Comparison of ENCODE assay signal across 8 cellular contexts in genomic region chr3:190617185-190617584, GRCh38.
DNase-seq lines count a peak whose midpoint lies in the region; ATAC-seq and TF ChIP-seq lines count a peak whose summit lies in the region.

No MANE protein-coding gene starts in this region.

- no peak overlapping the region for H3K4me3 ChIP-seq in OCI-LY7 (ENCODE audit: low read depth, low read length, poor library complexity, severe bottlenecking)
- H3K4me3 ChIP-seq in upper lobe of left lung: no peak overlapping the region
- no peak overlapping the region for H3K4me3 ChIP-seq in H7 (ENCODE audit: insufficient read depth, low read depth, low read length)
- H3K4me3 ChIP-seq in smooth muscle cell: no peak overlapping the region

- H3K79me2 ChIP-seq in OCI-LY7 (ENCODE audit: insufficient read depth, low read depth, low read length) (no peaks in the 10 kb centered on the region), smooth muscle cell (ENCODE audit: low read depth) (no peaks in the 10 kb centered on the region)

- H3K9me2 ChIP-seq in OCI-LY7 (ENCODE audit: insufficient read depth, low read length): no peaks in the 10 kb centered on the region

- no peaks in the 10 kb centered on the region for H3K9me3 ChIP-seq in OCI-LY7 (ENCODE audit: low read length)
- H3K9me3 ChIP-seq in upper lobe of left lung: no peaks in the 10 kb centered on the region
- no peaks in the 10 kb centered on the region for H3K9me3 ChIP-seq in smooth muscle cell (replicated peaks; ENCODE audit: low read depth)

- H3K4me1 ChIP-seq in OCI-LY7 (ENCODE audit: insufficient read depth, low read length, poor library complexity, severe bottlenecking) (peaks cover 10% of the 10 kb centered on the region), upper lobe of left lung (peaks cover 5 to 26% (median 16%) of the 10 kb centered on the region in 4 donors), smooth muscle cell (ENCODE audit: low read depth) (no peaks in the 10 kb centered on the region)

- peak; percentile 60 for DNase-seq in OCI-LY7 (ENCODE audit: low spot score)
- DNase-seq in glomerular visceral epithelial cell (ENCODE audit: extremely low spot score): peak; percentile 47
- DNase-seq in upper lobe of left lung: peak in 1 of 2 donors; percentile 76
- no peak for DNase-seq in H7
- DNase-seq in smooth muscle cell (lab: John Stamatoyannopoulos, UW; ENCODE audit: unreplicated experiment): no peak
- DNase-seq in islet precursor cell: no peak

- no peaks in the 10 kb centered on the region for H3K27me3 ChIP-seq in upper lobe of left lung
- no peaks in the 10 kb centered on the region for H3K27me3 ChIP-seq in H7 (ENCODE audit: control insufficient read depth, insufficient read depth, low read length)
- no peaks in the 10 kb centered on the region for H3K27me3 ChIP-seq in smooth muscle cell (ENCODE audit: low read depth)

- POLR2A ChIA-PET in OCI-LY7 (lab: Charles Lee): interaction anchor here (0.7 to 1.8 kb wide), 3 partner anchors 8 to 12 kb away, joined by 3 to 7 read pairs (median 5); no protein-coding TSS in a partner anchor

- H4K20me1 ChIP-seq in OCI-LY7 (ENCODE audit: insufficient read depth, low read length): no peaks in the 10 kb centered on the region
- no peaks in the 10 kb centered on the region for H4K20me1 ChIP-seq in smooth muscle cell (ENCODE audit: low read depth)

- TF ChIP-seq CTCF in OCI-LY7 (conservative IDR thresholded peaks at IDR 0.05; ENCODE audit: low read length) (no peak), upper lobe of left lung (IDR thresholded peaks at IDR 0.05) (no peak), smooth muscle cell (IDR thresholded peaks at IDR 0.05; ENCODE audit: borderline replicate concordance, insufficient read depth, poor library complexity, severe bottlenecking) (no peak)

- H3K9ac ChIP-seq in smooth muscle cell (ENCODE audit: low read depth): no peak overlapping the region

- TF ChIP-seq EP300 in upper lobe of left lung (IDR thresholded peaks at IDR 0.05): no peak

- ATAC-seq in GM18519 (IDR thresholded peaks at IDR 0.05; ENCODE audit: low FRiP score, unreplicated experiment) (peak; percentile 86), HG02642 (IDR thresholded peaks at IDR 0.05; ENCODE audit: poor library complexity, unreplicated experiment) (peak; percentile 63), upper lobe of left lung (ENCODE audit: low FRiP score in 2 of 2) (peak; percentile 70 to 81)

- no TSS peak for BruUV-seq in OCI-LY7 (replicated peaks; lab: Mats Ljungman, UMichigan)

- H2AFZ ChIP-seq in OCI-LY7 (ENCODE audit: low read length) (no peak overlapping the region), smooth muscle cell (ENCODE audit: low read depth) (no peak overlapping the region)

- intact Hi-C loops in OCI-LY7 (cut with micrococcal nuclease; ENCODE audit: unreplicated experiment): no loop called here

- H3K27ac ChIP-seq in OCI-LY7 (ENCODE audit: low read depth, low read length, poor library complexity, severe bottlenecking): no peak overlapping the region
- H3K27ac ChIP-seq in upper lobe of left lung: peak overlapping the region; percentile 44 to 67 (median 56)
- H3K27ac ChIP-seq in smooth muscle cell (ENCODE audit: low read depth): no peak overlapping the region

- 54 to 56% methylated on average over 3 of the region's 3 CpGs for WGBS in upper lobe of left lung, 2 donors
- 94% methylated on average over 3 of the region's 3 CpGs for WGBS in smooth muscle cell (ENCODE audit: low lambda C conversion rate)

- CTCF ChIA-PET in OCI-LY7 (lab: Charles Lee; ENCODE audit: unreplicated experiment): no interaction called here

- TF ChIP-seq POLR2A in upper lobe of left lung (IDR thresholded peaks at IDR 0.05): no peak

- H3F3A ChIP-seq in smooth muscle cell (ENCODE audit: low read depth): no peaks in the 10 kb centered on the region

- H3K4me2 ChIP-seq in OCI-LY7 (ENCODE audit: low read length) (peak overlapping the region; percentile 6; the same call in 1 of the 2 replicates), smooth muscle cell (no peak overlapping the region)

- H3K36me3 ChIP-seq in OCI-LY7 (ENCODE audit: insufficient read depth, low read length) (no peaks in the 10 kb centered on the region), upper lobe of left lung (no peaks in the 10 kb centered on the region), H7 (replicated peaks; ENCODE audit: control insufficient read depth, insufficient read depth, low read length) (no peaks in the 10 kb centered on the region), smooth muscle cell (ENCODE audit: low read depth) (no peaks in the 10 kb centered on the region)

Comparison
In these comparisons a context has a peak if more than half of its experiments do, and no peak if none do; other contexts are left out.
1. DNase-seq: peak in OCI-LY7 (single experiment) and glomerular visceral epithelial cell (single experiment); none in H7 (single experiment), smooth muscle cell (single experiment) and islet precursor cell (single experiment).
2. H3K27ac ChIP-seq: peak in upper lobe of left lung (4 of 4); none in OCI-LY7 (single experiment) and smooth muscle cell (single experiment).
3. Peak in every context shown above with its lines, with median percentiles within 50 percentile points of each other: ATAC-seq.